In genomic region chr18:48910972-48911545, GRCh38 we compare ENCODE assay signal across 20 cellular contexts.
"Had no signal": no experiment of that assay in that cellular context is flagged by ENCODE, and none has a peak within 500 bp of the region (broad histone marks: within the 10 kb centered on the region; RNA-seq: fewer than 3 reads in every experiment).

No MANE protein-coding gene starts in this region.

- H3K36me3 Mint-ChIP-seq: activated naive CD4-positive, alpha-beta T cell treated with anti-CD3 and anti-CD28 coated beads, Interleukin-2, amount 10 ng/mL, durations not matched to agents 7 days and 5 days had no signal

- H3K27me3 Mint-ChIP-seq: activated CD4-positive, alpha-beta T cell treated with anti-CD3 and anti-CD28 coated beads for 36 hours; effector memory CD8-positive, alpha-beta T cell had no signal

- H3K36me3 ChIP-seq: cardiac muscle cell, esophagus muscularis mucosa, thoracic aorta, upper lobe of right lung had no signal

- H3K4me3 Mint-ChIP-seq: activated CD4-positive, alpha-beta T cell treated with anti-CD3 and anti-CD28 coated beads for 36 hours; activated naive CD4-positive, alpha-beta T cell treated with anti-CD3 and anti-CD28 coated beads, Interleukin-2, amount 10 ng/mL, durations not matched to agents 7 days and 5 days; nephron progenitor cell had no signal

- H3K27me3 ChIP-seq: cardiac muscle cell, dorsolateral prefrontal cortex, esophagus muscularis mucosa, upper lobe of right lung had no signal

- H3K9me3 Mint-ChIP-seq: activated naive CD4-positive, alpha-beta T cell treated with anti-CD3 and anti-CD28 coated beads, Interleukin-2, amount 10 ng/mL, durations not matched to agents 7 days and 5 days; effector memory CD8-positive, alpha-beta T cell had no signal

- H3K4me3 ChIP-seq: cardiac muscle cell, dorsolateral prefrontal cortex, esophagus muscularis mucosa, thoracic aorta, upper lobe of right lung had no signal

- DNase-seq: activated CD4-positive, alpha-beta T cell treated with anti-CD3 and anti-CD28 coated beads for 36 hours; activated CD4-positive, alpha-beta T cell treated with anti-CD3 and anti-CD28 coated beads, Interleukin-2, amount 50 U/mL, for 4 hours; activated CD8-positive, alpha-beta memory T cell treated with anti-CD3 and anti-CD28 coated beads, Interleukin-2, amount 50 U/mL, for 48 hours; activated naive CD4-positive, alpha-beta T cell treated with anti-CD3 and anti-CD28 coated beads, Interleukin-2, amount 10 ng/mL, durations not matched to agents 7 days and 5 days; activated T-cell treated with anti-CD3 and anti-CD28 coated beads, Interleukin-2, amount 50 U/mL, for 48 hours; effector memory CD8-positive, alpha-beta T cell; glutamatergic neuron; hippocampal formation; nephron progenitor cell; occipital lobe; retina; stimulated activated CD4-positive, alpha-beta T cell treated with anti-CD3 and anti-CD28 coated beads, Interleukin-4, amount 100 ng/mL, for 24 hours; stimulated activated naive CD4-positive, alpha-beta T cell treated with Interleukin-2 at 50 U/mL for 16 hours; T-helper 1 cell; T-helper 9 cell; upper lobe of right lung had no signal

- H3K9me3 ChIP-seq: esophagus muscularis mucosa, thoracic aorta, upper lobe of right lung had no signal

- H3K27ac ChIP-seq: cardiac muscle cell, dorsolateral prefrontal cortex, esophagus muscularis mucosa, thoracic aorta, upper lobe of right lung had no signal

- H3K27ac Mint-ChIP-seq: activated CD4-positive, alpha-beta T cell treated with anti-CD3 and anti-CD28 coated beads for 36 hours; activated naive CD4-positive, alpha-beta T cell treated with anti-CD3 and anti-CD28 coated beads, Interleukin-2, amount 10 ng/mL, durations not matched to agents 7 days and 5 days; nephron progenitor cell had no signal
